ENCODE assay signal across 8 cellular contexts in the genomic region with DNA sequence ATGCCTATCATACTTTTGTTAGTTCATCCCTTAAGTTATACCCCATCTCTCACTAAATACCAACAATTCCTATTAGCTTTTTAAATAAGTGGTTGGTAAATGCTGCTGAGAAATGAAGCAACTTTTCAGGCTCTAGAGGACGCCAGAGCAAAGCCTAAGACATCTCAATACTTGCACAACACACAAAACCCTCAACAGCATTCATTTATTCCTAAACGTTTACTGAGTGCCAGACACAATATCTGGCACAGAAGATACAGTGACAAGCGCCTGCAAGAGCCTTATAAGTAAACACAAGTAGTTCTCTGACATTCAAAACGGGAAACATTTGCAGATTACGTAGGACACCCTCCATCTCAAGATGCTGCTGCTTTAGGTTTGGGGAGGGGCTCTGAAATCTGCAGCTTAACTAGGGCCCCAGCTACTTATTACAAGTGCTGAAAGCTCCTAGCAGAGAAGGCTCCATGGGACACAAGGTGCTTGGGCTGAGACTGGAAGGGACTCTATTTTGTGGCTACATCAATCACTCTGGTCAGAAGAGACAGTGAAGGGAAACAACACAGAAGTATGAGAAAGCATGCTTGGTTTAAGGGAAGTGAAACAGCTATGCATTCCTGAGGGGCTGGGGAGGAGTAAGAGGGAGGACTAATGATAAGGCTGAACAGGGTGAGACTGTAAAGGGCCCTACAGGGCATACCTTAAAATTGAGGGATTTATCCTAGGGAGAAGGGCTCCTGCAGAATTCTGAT.
DNase-seq lines count a peak whose midpoint lies in the region; ATAC-seq and TF ChIP-seq lines count a peak whose summit lies in the region.

No MANE protein-coding gene starts in this region.

- H3K4me1 Mint-ChIP-seq in chondrocyte (ENCODE audit: low read depth), result peaks cover 23% of the 10 kb centered on the region

- dilution Hi-C loops in mammary epithelial cell (cut with HindIII; ENCODE audit: low sequenced_read_pairs), result no loop called here

- peak; percentile 50 for DNase-seq in GM12864 (ENCODE audit: low read depth)
- DNase-seq in chondrocyte (ENCODE audit: low spot score), result no peak
- DNase-seq in substantia nigra (lab: John Stamatoyannopoulos, UW), result peak in 11 of 49 donors; percentile 12 to 73 (median 43)
- no peak for DNase-seq in mammary epithelial cell
- no peak for DNase-seq in activated naive CD4-positive, alpha-beta T cell treated with Interleukin-2 at 50 U/mL for 16 hours
- no peak for DNase-seq in ACHN

- no TSS peak for BruUV-seq in mammary epithelial cell (replicated peaks; lab: Mats Ljungman, UMichigan)

- H3K4me3 ChIP-seq in GM12864 (ENCODE audit: low read depth, low read length), result no peak overlapping the region
- H3K4me3 ChIP-seq in mammary epithelial cell (replicated peaks in 1 of 3; ENCODE audit: insufficient read depth in 1 of 3, low read depth in 2 of 3, low read length in 3 of 3), result no peak overlapping the region

- intact Hi-C loops in mammary epithelial cell (cut with micrococcal nuclease), result no loop called here

- no peaks in the 10 kb centered on the region for H3K27me3 ChIP-seq in mammary epithelial cell (ENCODE audit: insufficient read depth, low read length)

- peak; percentile 78 for ATAC-seq in GM21447 (IDR thresholded peaks at IDR 0.05; ENCODE audit: unreplicated experiment)
- peak; percentile 85 for ATAC-seq in HG03565 (IDR thresholded peaks at IDR 0.05; ENCODE audit: unreplicated experiment)

- peak; percentile 26 for TF ChIP-seq CTCF in GM12864 (IDR thresholded peaks at IDR 0.05; ENCODE audit: low read depth, low read length, missing control alignments)
- peak; percentile 43 for TF ChIP-seq CTCF in chondrocyte (IDR thresholded peaks at IDR 0.05)
- peak in 1 of 2 donors; percentile 9 for TF ChIP-seq CTCF in mammary epithelial cell (conservative IDR thresholded peaks at IDR 0.05 in 1 of 2, IDR thresholded peaks at IDR 0.05 in 1 of 2; ENCODE audit: extremely low read depth in 1 of 2, insufficient read depth in 1 of 2, low read depth in 1 of 2, low read length in 2 of 2)

- no peak overlapping the region for H2AFZ ChIP-seq in mammary epithelial cell (ENCODE audit: low read depth, low read length)

- H3K4me1 ChIP-seq in mammary epithelial cell (ENCODE audit: insufficient read depth, low read length), result no peaks in the 10 kb centered on the region

- H3K36me3 Mint-ChIP-seq in chondrocyte (ENCODE audit: low read depth), result peaks cover 2% of the 10 kb centered on the region

- peak overlapping the region; percentile 10 for H3K27ac Mint-ChIP-seq in chondrocyte (ENCODE audit: unreplicated experiment)

- no peaks in the 10 kb centered on the region for H3K79me2 ChIP-seq in mammary epithelial cell (ENCODE audit: insufficient read depth, low read length)

- H3K4me3 Mint-ChIP-seq in chondrocyte (ENCODE audit: unreplicated experiment), result no peak overlapping the region

- no peak overlapping the region for H3K9ac ChIP-seq in mammary epithelial cell (ENCODE audit: insufficient read depth, low read length)

- 73% methylated on average over 5 of the region's 5 CpGs for WGBS in mammary epithelial cell (ENCODE audit: low coverage, missing lambda C conversion rate)

- H3K36me3 ChIP-seq in mammary epithelial cell (ENCODE audit: insufficient read depth, low read length), result no peaks in the 10 kb centered on the region

- in situ Hi-C loops in mammary epithelial cell (cut with MboI; ENCODE audit: low sequenced_read_pairs in 2 of 2), result no loop called here
- in situ Hi-C loops in ACHN (cut with HindIII; ENCODE audit: low pct_ligation_motif_present, low pct_unique_long_range_greater_than_20kb, low sequenced_read_pairs), result no loop called here

- H3K27me3 Mint-ChIP-seq in chondrocyte (ENCODE audit: low read depth), result no peaks in the 10 kb centered on the region

- H3K27ac ChIP-seq in substantia nigra (ENCODE audit: low read depth, low read length, poor library complexity, severe bottlenecking) (peak overlapping the region; percentile 81), mammary epithelial cell (ENCODE audit: insufficient read depth, low read depth, low read length) (no peak overlapping the region)

- no peak overlapping the region for H3K4me2 ChIP-seq in mammary epithelial cell (ENCODE audit: insufficient read depth, low read depth, low read length)

- no peaks in the 10 kb centered on the region for H4K20me1 ChIP-seq in mammary epithelial cell (ENCODE audit: insufficient read depth, low read length)

- H3K9me3 ChIP-seq in mammary epithelial cell (replicated peaks; ENCODE audit: insufficient read depth, low read length), result no peaks in the 10 kb centered on the region

- no peaks in the 10 kb centered on the region for H3K9me3 Mint-ChIP-seq in chondrocyte (ENCODE audit: low read depth)

- CTCF ChIA-PET in mammary epithelial cell (lab: Charles Lee; ENCODE audit: low non-redundant PET), result interaction anchor here (0.7 kb wide), 1 partner anchor 179 kb away, joined by 7 read pairs; no protein-coding TSS in a partner anchor
